26 cellular contexts compared by ENCODE assay signal in genomic region chr7:134197342-134197741, GRCh38.
"Had no signal": no experiment of that assay in that cellular context is flagged by ENCODE, and none has a peak within 500 bp of the region (broad histone marks: within the 10 kb centered on the region; RNA-seq: fewer than 3 reads in every experiment).

No MANE protein-coding gene starts in this region.

- H3K27me3 ChIP-seq: breast epithelium, gastrocnemius medialis, hepatocyte, upper lobe of left lung had no signal

- ATAC-seq: activated naive CD4-positive, alpha-beta T cell treated with anti-CD3 and anti-CD28 coated beads, Interleukin-2, amount 50 U/mL, for 72 hours; activated T-cell treated with anti-CD3 and anti-CD28 coated beads, Interleukin-2, amount 50 U/mL, for 72 hours; gastrocnemius medialis; left cardiac atrium; left ventricle myocardium superior; psoas muscle; stimulated activated memory B cell treated with anti-CD40 and anti-IgM and Interleukin-4, amounts not matched to agents 10 μg/mL and 1 μg/mL and 100 μg/mL, for 72 hours; stimulated activated naive CD8-positive, alpha-beta T cell treated with anti-CD3 and anti-CD28 coated beads, Interleukin-15, amount 100 ng/mL, for 72 hours had no signal

- H3K27me3 Mint-ChIP-seq: stimulated activated memory B cell treated with anti-CD40 and anti-IgM and Interleukin-4, amounts not matched to agents 10 μg/mL and 1 μg/mL and 100 μg/mL, for 72 hours; stimulated activated naive CD8-positive, alpha-beta T cell treated with anti-CD3 and anti-CD28 coated beads, Interleukin-15, amount 100 ng/mL, for 72 hours had no signal

- H3K4me2 ChIP-seq: hepatocyte, smooth muscle cell had no signal

- H3K36me3 ChIP-seq: breast epithelium, gastrocnemius medialis, upper lobe of left lung had no signal

- H3K36me3 Mint-ChIP-seq: activated naive CD4-positive, alpha-beta T cell treated with anti-CD3 and anti-CD28 coated beads, Interleukin-2, amount 50 U/mL, for 72 hours; mesothelial cell of epicardium; naive B cell; stimulated activated memory B cell treated with anti-CD40 and anti-IgM and Interleukin-4, amounts not matched to agents 10 μg/mL and 1 μg/mL and 100 μg/mL, for 72 hours had no signal

- DNase-seq: activated CD4-positive, alpha-beta T cell treated with anti-CD3 and anti-CD28 coated beads for 4 hours; activated CD4-positive, alpha-beta T cell treated with anti-CD3 and anti-CD28 coated beads, Interleukin-2, amount 50 U/mL, for 4 hours; activated naive CD4-positive, alpha-beta T cell; activated T-cell treated with anti-CD3 and anti-CD28 coated beads for 4 hours; activated T-cell treated with anti-CD3 and anti-CD28 coated beads, Interleukin-2, amount 50 U/mL, for 72 hours; central memory CD4-positive, alpha-beta T cell; gastrocnemius medialis; left cardiac atrium; left ventricle myocardium superior; naive B cell; occipital lobe; psoas muscle; stimulated activated CD4-positive, alpha-beta T cell treated with anti-CD3 and anti-CD28 coated beads, Interleukin-1b, Interleukin-23, amount 100 ng/mL, for 48 hours; stimulated activated CD4-positive, alpha-beta T cell treated with anti-CD3 and anti-CD28 coated beads, Interleukin-4, amount 100 ng/mL, for 4 hours; stimulated activated CD8-positive, alpha-beta memory T cell treated with anti-CD3 and anti-CD28 coated beads, Interleukin-4, amount 100 ng/mL, for 48 hours; stimulated activated naive CD8-positive, alpha-beta T cell treated with anti-CD3 and anti-CD28 coated beads, Interleukin-15, amount 100 ng/mL, for 72 hours; substantia nigra; upper lobe of left lung had no signal

- H3K9me3 ChIP-seq: breast epithelium, gastrocnemius medialis, psoas muscle, upper lobe of left lung had no signal

- H2AFZ ChIP-seq: hepatocyte, parathyroid adenoma had no signal

- H3K4me1 ChIP-seq: breast epithelium, gastrocnemius medialis, parathyroid adenoma, psoas muscle, upper lobe of left lung had no signal

- H3K27ac Mint-ChIP-seq: activated naive CD4-positive, alpha-beta T cell treated with anti-CD3 and anti-CD28 coated beads, Interleukin-2, amount 50 U/mL, for 72 hours; activated T-cell treated with anti-CD3 and anti-CD28 coated beads, Interleukin-2, amount 50 U/mL, for 72 hours; dendritic cell treated with granulocyte-macrophage colony-stimulating factor and Interleukin-4, amounts not matched to agents 40 ng/mL and 50 ng/mL, for 4 days; mesothelial cell of epicardium; naive B cell; stimulated activated memory B cell treated with anti-CD40 and anti-IgM and Interleukin-4, amounts not matched to agents 10 μg/mL and 1 μg/mL and 100 μg/mL, for 72 hours; stimulated activated naive CD8-positive, alpha-beta T cell treated with anti-CD3 and anti-CD28 coated beads, Interleukin-15, amount 100 ng/mL, for 72 hours had no signal

- H3K4me3 Mint-ChIP-seq: activated T-cell treated with anti-CD3 and anti-CD28 coated beads, Interleukin-2, amount 50 U/mL, for 72 hours; dendritic cell treated with granulocyte-macrophage colony-stimulating factor and Interleukin-4, amounts not matched to agents 40 ng/mL and 50 ng/mL, for 4 days; mesothelial cell of epicardium; naive B cell; stimulated activated memory B cell treated with anti-CD40 and anti-IgM and Interleukin-4, amounts not matched to agents 10 μg/mL and 1 μg/mL and 100 μg/mL, for 72 hours; stimulated activated naive CD8-positive, alpha-beta T cell treated with anti-CD3 and anti-CD28 coated beads, Interleukin-15, amount 100 ng/mL, for 72 hours had no signal

- H3K9me3 Mint-ChIP-seq: activated naive CD4-positive, alpha-beta T cell treated with anti-CD3 and anti-CD28 coated beads, Interleukin-2, amount 50 U/mL, for 72 hours; activated T-cell treated with anti-CD3 and anti-CD28 coated beads, Interleukin-2, amount 50 U/mL, for 72 hours; dendritic cell treated with granulocyte-macrophage colony-stimulating factor and Interleukin-4, amounts not matched to agents 40 ng/mL and 50 ng/mL, for 4 days; mesothelial cell of epicardium; naive B cell; stimulated activated memory B cell treated with anti-CD40 and anti-IgM and Interleukin-4, amounts not matched to agents 10 μg/mL and 1 μg/mL and 100 μg/mL, for 72 hours; stimulated activated naive CD8-positive, alpha-beta T cell treated with anti-CD3 and anti-CD28 coated beads, Interleukin-15, amount 100 ng/mL, for 72 hours had no signal

- H3K9ac ChIP-seq: parathyroid adenoma had no signal

- H3K79me2 ChIP-seq: hepatocyte, parathyroid adenoma had no signal

- H3K4me3 ChIP-seq: breast epithelium, gastrocnemius medialis, hepatocyte, psoas muscle, smooth muscle cell, upper lobe of left lung had no signal

- H3K27ac ChIP-seq: breast epithelium, gastrocnemius medialis, hepatocyte, parathyroid adenoma, psoas muscle, upper lobe of left lung had no signal

- H3K4me1 Mint-ChIP-seq: mesothelial cell of epicardium; naive B cell; stimulated activated memory B cell treated with anti-CD40 and anti-IgM and Interleukin-4, amounts not matched to agents 10 μg/mL and 1 μg/mL and 100 μg/mL, for 72 hours; stimulated activated naive CD8-positive, alpha-beta T cell treated with anti-CD3 and anti-CD28 coated beads, Interleukin-15, amount 100 ng/mL, for 72 hours had no signal
